3 cellular contexts compared by ENCODE assay signal in genomic region chr11:93563857-93564256, GRCh38.
"Had no signal": no experiment of that assay in that cellular context is flagged by ENCODE, and none has a peak within 500 bp of the region (broad histone marks: within the 10 kb centered on the region; RNA-seq: fewer than 3 reads in every experiment).

No MANE protein-coding gene starts in this region.

- H3K4me3 ChIP-seq: GM12878 had no signal

- DNase-seq: GDM1, GF-D8 had no signal
